ENCODE assay signal across 14 cellular contexts in genomic region chr2:162245051-162245450, GRCh38. TPM values are rescaled to one million over a fixed set of nuclear protein-coding genes. Genes with fewer than 3 reads are reported as not detected.
DNase-seq lines count a peak whose midpoint lies in the region; ATAC-seq, FAIRE-seq and TF ChIP-seq lines count a peak whose summit lies in the region.
"Had no signal": no experiment of that assay in that cellular context is flagged by ENCODE, and none has a peak within 500 bp of the region (broad histone marks: within the 10 kb centered on the region; RNA-seq: fewer than 3 reads in every experiment).

No MANE protein-coding gene starts in this region.

- DNase-seq in DMS79 treated with DMSO at 0.1 percent for 48 hours (lab: John Stamatoyannopoulos, UW), result peak; percentile 87
- DNase-seq in foreskin keratinocyte, result no peak
- no peak for DNase-seq in gastrocnemius medialis
- DNase-seq in cortex of kidney (lab: John Stamatoyannopoulos, UW), result no peak
- no peak for DNase-seq in NCI-H2227 treated with DMSO at 0.1 percent for 48 hours (lab: John Stamatoyannopoulos, UW)
- DNase-seq in stimulated activated CD8-positive, alpha-beta memory T cell treated with anti-CD3 and anti-CD28 coated beads, Interleukin-4, amount 100 ng/mL, for 48 hours, result no peak
- no peak for DNase-seq in D721Med (ENCODE audit: insufficient read length, low spot score)
- DNase-seq: effector memory CD8-positive, alpha-beta T cell; right lobe of liver; T1000 had no signal

- H3K27ac ChIP-seq in adipose tissue (ENCODE audit: low read depth, low read length) (peak overlapping the region; percentile 34), foreskin keratinocyte (peak overlapping the region; percentile 35), gastrocnemius medialis (peak overlapping the region; percentile 14 to 66 (median 30))
- H3K27ac ChIP-seq: right lobe of liver had no signal

- in situ Hi-C loops in gastrocnemius medialis (cut with MboI; ENCODE audit: low sequenced_read_pairs in 4 of 4), result no loop called here

- WGBS in adipose tissue, 3 donors, result 70 to 86% (median 79%) methylated on average over 1 of the region's 1 CpG

- no peak for TF ChIP-seq POLR2A in gastrocnemius medialis (IDR thresholded peaks at IDR 0.05)

- H3K4me3 ChIP-seq in gastrocnemius medialis, result no peak overlapping the region
- H3K4me3 ChIP-seq: right lobe of liver had no signal

- no peaks in the 10 kb centered on the region for H3K9me3 ChIP-seq in gastrocnemius medialis
- H3K9me3 ChIP-seq: right lobe of liver had no signal

- FAIRE-seq in D721Med (lab: Jason Lieb, UNC), result no peak

- peaks cover 48% of the 10 kb centered on the region for H3K4me1 ChIP-seq in foreskin keratinocyte
- peaks cover 0 to 11% of the 10 kb centered on the region in 2 donors for H3K4me1 ChIP-seq in gastrocnemius medialis
- H3K4me1 ChIP-seq: right lobe of liver had no signal

- H3K27me3 ChIP-seq in foreskin keratinocyte (no peaks in the 10 kb centered on the region), gastrocnemius medialis (no peaks in the 10 kb centered on the region)
- H3K27me3 ChIP-seq: right lobe of liver had no signal

- H3K36me3 ChIP-seq in gastrocnemius medialis, result no peaks in the 10 kb centered on the region
- H3K36me3 ChIP-seq: right lobe of liver had no signal

- ATAC-seq in foreskin keratinocyte (peak; percentile 46), gastrocnemius medialis (no peak)
- ATAC-seq: activated naive CD4-positive, alpha-beta T cell treated with anti-CD3 and anti-CD28 coated beads, Interleukin-2, amount 50 U/mL, for 72 hours; effector memory CD8-positive, alpha-beta T cell; Panc1 had no signal

- no peak for TF ChIP-seq CTCF in foreskin keratinocyte (conservative IDR thresholded peaks at IDR 0.05)
- TF ChIP-seq CTCF in gastrocnemius medialis (IDR thresholded peaks at IDR 0.05 in 4 of 5, conservative IDR thresholded peaks at IDR 0.05 in 1 of 5), result no peak
- no peak for TF ChIP-seq CTCF in D721Med (IDR thresholded peaks at IDR 0.05; ENCODE audit: insufficient read depth, missing control alignments)

- intact Hi-C loops in gastrocnemius medialis (cut with DNase I; ENCODE audit: low total_unique reads), result no loop called here

RNA-seq across cellular contexts. Expression of gene FAP, which starts 1.8 kb away (rescaled TPM):
- 10 to 100 TPM in 1 of 3 donors, 1 to 10 TPM in 1, under 1 TPM in 1; 0.77 to 17.0 (median 1.7) TPM for polyA plus RNA-seq in adipose tissue
- total RNA-seq in foreskin keratinocyte, result 1.2 and 3.0 TPM in 2 replicates
- 0.40 and 1.7 TPM in 2 replicates for polyA plus RNA-seq in foreskin keratinocyte
- total RNA-seq in gastrocnemius medialis, result 10 to 100 TPM in 1 of 4 donors, 1 to 10 TPM in 2, not detected in 1; 4.8 to 10.1 (median 7.0) TPM
- total RNA-seq: G401 had no signal
